11 cellular contexts compared by ENCODE assay signal in the genomic region with DNA sequence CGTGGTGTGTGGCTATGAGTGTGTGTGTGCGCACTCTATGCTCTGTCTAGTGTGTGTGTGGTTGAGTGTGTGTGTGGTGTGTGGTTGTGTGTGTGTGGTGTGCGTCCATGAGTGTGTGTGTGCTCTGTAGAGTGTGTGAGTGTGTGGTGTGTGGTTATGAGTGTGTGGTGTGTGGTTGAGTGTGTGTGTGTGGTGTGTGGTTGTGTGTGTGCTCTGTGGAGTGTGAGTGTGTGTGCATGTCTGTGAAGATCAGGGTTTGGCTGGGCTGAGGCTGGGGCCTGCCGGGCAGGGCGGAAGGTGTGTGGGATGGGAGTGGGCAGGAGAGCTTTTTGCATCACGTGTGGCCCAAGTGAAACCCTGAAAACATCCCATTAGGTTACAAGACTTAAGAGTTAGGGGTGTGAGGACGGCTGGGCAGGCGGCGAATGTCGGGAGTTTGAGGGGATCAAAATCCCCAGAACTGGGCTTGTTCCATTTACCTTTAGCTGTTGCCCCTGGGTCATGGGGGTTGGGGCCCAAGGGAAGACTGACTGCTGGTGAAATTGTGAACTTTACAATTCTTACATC. TPM values are rescaled to one million over a fixed set of nuclear protein-coding genes. Genes with fewer than 3 reads are reported as not detected.
DNase-seq lines count a peak whose midpoint lies in the region; ATAC-seq, FAIRE-seq and TF ChIP-seq lines count a peak whose summit lies in the region.
"Had no signal": no experiment of that assay in that cellular context is flagged by ENCODE, and none has a peak within 500 bp of the region (broad histone marks: within the 10 kb centered on the region; RNA-seq: fewer than 3 reads in every experiment).

No MANE protein-coding gene starts in this region.

- no peaks in the 10 kb centered on the region for H3K27me3 Mint-ChIP-seq in activated CD8-positive, alpha-beta memory T cell treated with anti-CD3 and anti-CD28 coated beads, Interleukin-2, amount 10 ng/mL, durations not matched to agents 7 days and 5 days
- H3K27me3 Mint-ChIP-seq in H9 (ENCODE audit: low read depth) = peaks cover 7% of the 10 kb centered on the region

- H3K4me1 ChIP-seq in H9 (ENCODE audit: insufficient read depth, low read length) (no peaks in the 10 kb centered on the region), sigmoid colon (no peaks in the 10 kb centered on the region)

- H3K56ac ChIP-seq in H9 (ENCODE audit: insufficient read length, low read depth, low read length) = peak overlapping the region; percentile 0

- H2BK120ac ChIP-seq in H9 (ENCODE audit: low read depth, low read length, poor library complexity, severe bottlenecking) = no peak overlapping the region

- H2BK20ac ChIP-seq in H9 (ENCODE audit: low read depth, low read length, poor library complexity, severe bottlenecking) = no peak overlapping the region

- H3K9me3 ChIP-seq in H9 (ENCODE audit: control insufficient read depth, low read depth, low read length) (no peaks in the 10 kb centered on the region), KOPT-K1 (ENCODE audit: insufficient read depth, low read length, poor library complexity, severe bottlenecking) (no peaks in the 10 kb centered on the region), sigmoid colon (no peaks in the 10 kb centered on the region)

- no peaks in the 10 kb centered on the region for H3K79me2 ChIP-seq in H9 (ENCODE audit: insufficient read depth, low read length)

- TF ChIP-seq EP300 in sigmoid colon (IDR thresholded peaks at IDR 0.05) = no peak

- no peaks in the 10 kb centered on the region for H3K79me1 ChIP-seq in H9 (ENCODE audit: insufficient read depth, low read depth, low read length, poor library complexity, severe bottlenecking)

- no peak overlapping the region for H4K91ac ChIP-seq in H9 (ENCODE audit: insufficient read length, low read depth, low read length)

- CTCF ChIA-PET in activated CD8-positive, alpha-beta memory T cell treated with anti-CD3 and anti-CD28 coated beads, Interleukin-2, amount 10 ng/mL, durations not matched to agents 7 days and 5 days (lab: Charles Lee) = interaction anchor here (0.6 to 4.9 kb wide), 20 partner anchors 8 to 289 kb away, joined by 3 to 35 read pairs (median 4); a partner anchor contains a TSS

- TF ChIP-seq POLR2A in GM12892 (IDR thresholded peaks at IDR 0.05; ENCODE audit: low read depth, low read length) (no peak), sigmoid colon (IDR thresholded peaks at IDR 0.05) (no peak)

- intact Hi-C loops in sigmoid colon (cut with DNase I) = no loop called here

- no peak overlapping the region for H4K5ac ChIP-seq in H9 (ENCODE audit: insufficient read length, low read depth, low read length)

- no peak overlapping the region for H3K23ac ChIP-seq in H9 (ENCODE audit: insufficient read length, low read depth, low read length)

- no peak overlapping the region for H2BK5ac ChIP-seq in H9 (ENCODE audit: insufficient read length, low read length)

- no peak overlapping the region for H3K18ac ChIP-seq in H9 (ENCODE audit: insufficient read length, low read depth, low read length)

- no peak overlapping the region for H3T11ph ChIP-seq in H9 (ENCODE audit: low read length)

- no peak overlapping the region for H3K4me2 ChIP-seq in H9 (ENCODE audit: insufficient read depth, insufficient read length, low read length)

- no peak overlapping the region for H3K4ac ChIP-seq in H9 (ENCODE audit: low read depth, low read length)

- H4K8ac ChIP-seq in H9 (replicated peaks; ENCODE audit: insufficient read length, low read depth, low read length) = peak overlapping the region; percentile 12

- peaks cover 8% of the 10 kb centered on the region for H3K36me3 Mint-ChIP-seq in activated CD8-positive, alpha-beta memory T cell treated with anti-CD3 and anti-CD28 coated beads, Interleukin-2, amount 10 ng/mL, durations not matched to agents 7 days and 5 days
- no peaks in the 10 kb centered on the region for H3K36me3 Mint-ChIP-seq in H9 (ENCODE audit: insufficient read depth in 1 of 3, low read depth in 3 of 3)

- ATAC-seq in activated CD8-positive, alpha-beta memory T cell treated with anti-CD3 and anti-CD28 coated beads, Interleukin-2, amount 10 ng/mL, durations not matched to agents 7 days and 5 days = peak; percentile 11

- H3K9ac ChIP-seq in H9 (ENCODE audit: extremely low read depth, insufficient read length, low read length) = no peak overlapping the region

- H3K4me3 ChIP-seq in sigmoid colon = no peak overlapping the region

- H3K27me3 ChIP-seq in H9 (ENCODE audit: insufficient read depth, low read length) = no peaks in the 10 kb centered on the region
- H3K27me3 ChIP-seq in sigmoid colon = no peaks in the 10 kb centered on the region

- no peak for FAIRE-seq in GM12892 (lab: Jason Lieb, UNC)

- peaks cover 6% of the 10 kb centered on the region for H3K4me1 Mint-ChIP-seq in activated CD8-positive, alpha-beta memory T cell treated with anti-CD3 and anti-CD28 coated beads, Interleukin-2, amount 10 ng/mL, durations not matched to agents 7 days and 5 days
- no peaks in the 10 kb centered on the region for H3K4me1 Mint-ChIP-seq in H9

- no peak overlapping the region for H2AFZ ChIP-seq in H9 (ENCODE audit: low read length)

- DNase-seq in activated CD8-positive, alpha-beta memory T cell treated with anti-CD3 and anti-CD28 coated beads, Interleukin-2, amount 10 ng/mL, durations not matched to agents 7 days and 5 days = peak; percentile 66
- DNase-seq in activated CD8-positive, alpha-beta memory T cell treated with anti-CD3 and anti-CD28 coated beads, Interleukin-2, amount 50 U/mL, for 48 hours = no peak
- DNase-seq in H9 = no peak
- DNase-seq in stimulated activated naive CD4-positive, alpha-beta T cell treated with Interleukin-2 at 50 U/mL for 16 hours (lab: John Stamatoyannopoulos, UW) = peak; percentile 19
- DNase-seq in glomerular visceral epithelial cell (ENCODE audit: extremely low spot score) = no peak
- DNase-seq in GM12892 (ENCODE audit: insufficient read length) = no peak
- no peak for DNase-seq in sigmoid colon

- H3K14ac ChIP-seq in H9 (ENCODE audit: insufficient read depth, low read length) = no peak overlapping the region

- H3K4me3 Mint-ChIP-seq in activated CD8-positive, alpha-beta memory T cell treated with anti-CD3 and anti-CD28 coated beads, Interleukin-2, amount 10 ng/mL, durations not matched to agents 7 days and 5 days = no peak overlapping the region
- no peak overlapping the region for H3K4me3 Mint-ChIP-seq in H9

- H3K23me2 ChIP-seq in H9 (ENCODE audit: insufficient read length, low read depth, low read length, poor library complexity, severe bottlenecking) = no peaks in the 10 kb centered on the region

- no peaks in the 10 kb centered on the region for H3K9me3 Mint-ChIP-seq in activated CD8-positive, alpha-beta memory T cell treated with anti-CD3 and anti-CD28 coated beads, Interleukin-2, amount 10 ng/mL, durations not matched to agents 7 days and 5 days (ENCODE audit: low read depth)
- H3K9me3 Mint-ChIP-seq in H9 = no peaks in the 10 kb centered on the region

- H2BK12ac ChIP-seq in H9 (ENCODE audit: insufficient read length, low read depth, low read length) = no peak overlapping the region

- H2BK15ac ChIP-seq in H9 (ENCODE audit: low read depth, low read length) = no peak overlapping the region

- WGBS in H9 (ENCODE audit: extremely low coverage, insufficient read length, low lambda C conversion rate) = 100% methylated on average over 1 of the region's 10 CpGs
- 67 to 86% methylated on average over 10 of the region's 10 CpGs for WGBS in sigmoid colon, 2 donors

- H3K36me3 ChIP-seq in KOPT-K1 (ENCODE audit: insufficient read depth, low read length) (no peaks in the 10 kb centered on the region), sigmoid colon (no peaks in the 10 kb centered on the region)

- no peak overlapping the region for H2AK5ac ChIP-seq in H9 (ENCODE audit: insufficient read length, low read length)

- TF ChIP-seq CTCF in H9 (conservative IDR thresholded peaks at IDR 0.05) (no peak), sigmoid colon (IDR thresholded peaks at IDR 0.05) (no peak)

- no peaks in the 10 kb centered on the region for H4K20me1 ChIP-seq in H9 (ENCODE audit: control insufficient read depth, insufficient read depth, insufficient read length)

- H3K27ac Mint-ChIP-seq in activated CD8-positive, alpha-beta memory T cell treated with anti-CD3 and anti-CD28 coated beads, Interleukin-2, amount 10 ng/mL, durations not matched to agents 7 days and 5 days = no peak overlapping the region
- H3K27ac Mint-ChIP-seq in H9 = no peak overlapping the region

- H3K27ac ChIP-seq in H9 (ENCODE audit: insufficient read length, low read depth, low read length) (no peak overlapping the region), KOPT-K1 (ENCODE audit: low read depth, low read length, poor library complexity, severe bottlenecking) (peak overlapping the region; percentile 88), sigmoid colon (no peak overlapping the region)
- H3K27ac ChIP-seq: VCaP had no signal

RNA-seq across cellular contexts. Expression of a gene that starts 2.9 kb away (rescaled TPM):
- total RNA-seq in activated CD8-positive, alpha-beta memory T cell treated with anti-CD3 and anti-CD28 coated beads, Interleukin-2, amount 10 ng/mL, durations not matched to agents 7 days and 5 days = 10 to 100 TPM; 33.0 to 37.2 TPM
- total RNA-seq in H9 (2021) = not detected in 2 replicates
- 110 TPM for polyA plus RNA-seq in GM12892 (2012; ENCODE audit: missing spikeins)
- total RNA-seq in sigmoid colon = 1 to 10 TPM in 2 of 4 donors, under 1 TPM in 1, not detected in 1; 0.49 to 1.5 (median 1.1) TPM
- 100 to 1,000 TPM in 1 of 3 donors, 1 to 10 TPM in 2; 1.8 to 111 (median 3.5) TPM for polyA plus RNA-seq in sigmoid colon

RNA-seq across cellular contexts. Expression of a gene that starts 21.6 kb away (rescaled TPM):
- under 1 TPM; 0.06 to 0.07 TPM for total RNA-seq in activated CD8-positive, alpha-beta memory T cell treated with anti-CD3 and anti-CD28 coated beads, Interleukin-2, amount 10 ng/mL, durations not matched to agents 7 days and 5 days
- total RNA-seq in H9 (2021) (not detected in 2 replicates), sigmoid colon (1 to 10 TPM in 2 of 4 donors, under 1 TPM in 1, not detected in 1; 0.16 to 9.3 (median 8.6) TPM)
- polyA plus RNA-seq in GM12892 (2012; ENCODE audit: missing spikeins) = 55.2 TPM
- 1,000 to 10,000 TPM in 1 of 3 donors, 100 to 1,000 TPM in 2; 163 to 3,648 (median 569) TPM for polyA plus RNA-seq in sigmoid colon
- total RNA-seq: H4 had no signal

RNA-seq across cellular contexts. Expression of a gene that starts 27.4 kb away (rescaled TPM):
- total RNA-seq in activated CD8-positive, alpha-beta memory T cell treated with anti-CD3 and anti-CD28 coated beads, Interleukin-2, amount 10 ng/mL, durations not matched to agents 7 days and 5 days = not detected
- not detected in 2 replicates for total RNA-seq in H9 (2021)
- polyA plus RNA-seq in GM12892 (2012; ENCODE audit: missing spikeins) = 12.3 TPM
- total RNA-seq in sigmoid colon = not detected
- under 1 TPM in 2 of 3 donors, not detected in 1; 0.36 to 0.46 TPM for polyA plus RNA-seq in sigmoid colon
- total RNA-seq: aorta had no signal
- polyA plus RNA-seq: aorta had no signal

RNA-seq across cellular contexts. Expression of a gene that starts 45.6 kb away (rescaled TPM):
- not detected for total RNA-seq in activated CD8-positive, alpha-beta memory T cell treated with anti-CD3 and anti-CD28 coated beads, Interleukin-2, amount 10 ng/mL, durations not matched to agents 7 days and 5 days
- not detected in 2 replicates for total RNA-seq in H9 (2021)
- not detected for polyA plus RNA-seq in GM12892 (2012; ENCODE audit: missing spikeins)
- total RNA-seq in sigmoid colon = not detected
- 1 to 10 TPM in 1 of 3 donors, not detected in 2; 1.5 TPM for polyA plus RNA-seq in sigmoid colon
- total RNA-seq: aorta, H4 had no signal
- polyA plus RNA-seq: aorta had no signal

RNA-seq across cellular contexts. Expression of a gene that starts 59.2 kb away (rescaled TPM):
- not detected for total RNA-seq in activated CD8-positive, alpha-beta memory T cell treated with anti-CD3 and anti-CD28 coated beads, Interleukin-2, amount 10 ng/mL, durations not matched to agents 7 days and 5 days
- total RNA-seq in H9 (2021) (not detected in 2 replicates), sigmoid colon (not detected)
- polyA plus RNA-seq in GM12892 (2012; ENCODE audit: missing spikeins) = not detected
- not detected for polyA plus RNA-seq in sigmoid colon
- total RNA-seq: aorta, H4 had no signal
- polyA plus RNA-seq: aorta had no signal

Comparison
In these comparisons a context has a peak if more than half of its experiments do, and no peak if none do; other contexts are left out.
1. DNase-seq: peak in activated CD8-positive, alpha-beta memory T cell treated with anti-CD3 and anti-CD28 coated beads, Interleukin-2, amount 10 ng/mL, durations not matched to agents 7 days and 5 days (single experiment) and stimulated activated naive CD4-positive, alpha-beta T cell treated with Interleukin-2 at 50 U/mL for 16 hours (single experiment); none in activated CD8-positive, alpha-beta memory T cell treated with anti-CD3 and anti-CD28 coated beads, Interleukin-2, amount 50 U/mL, for 48 hours (single experiment), H9 (single experiment), glomerular visceral epithelial cell (single experiment), GM12892 (single experiment) and sigmoid colon (single experiment).
2. RNA of a gene that starts 2.9 kb away (total RNA-seq): 33.0 to 37.2 TPM in activated CD8-positive, alpha-beta memory T cell treated with anti-CD3 and anti-CD28 coated beads, Interleukin-2, amount 10 ng/mL, durations not matched to agents 7 days and 5 days; 0.49 to 1.5 TPM in sigmoid colon and not detected in H9; every median in the first group is over 10 times any median in the second.